Comparison of ENCODE assay signal across 11 cellular contexts in the genomic region with DNA sequence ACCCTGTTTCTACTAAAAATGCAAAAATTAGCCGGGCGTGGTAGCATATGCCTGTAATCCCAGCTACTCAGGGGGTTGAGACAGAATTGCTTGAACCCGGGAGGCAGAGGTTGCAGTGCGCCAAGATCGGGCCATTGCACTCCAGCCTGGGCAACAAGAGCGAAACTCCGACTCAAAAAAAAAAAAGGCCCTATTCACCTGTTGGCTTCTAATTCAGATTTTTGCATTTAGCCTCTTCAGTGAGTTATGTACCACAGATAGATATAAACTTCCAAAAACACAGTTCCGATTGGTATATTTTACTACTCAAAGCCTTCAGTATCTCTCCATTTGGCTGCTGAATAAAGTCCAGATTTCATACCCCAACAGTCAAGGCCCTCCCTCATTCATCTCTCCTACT. TPM values are rescaled to one million over a fixed set of nuclear protein-coding genes. Genes with fewer than 3 reads are reported as not detected.
DNase-seq lines count a peak whose midpoint lies in the region; ATAC-seq and TF ChIP-seq lines count a peak whose summit lies in the region.
"Had no signal": no experiment of that assay in that cellular context is flagged by ENCODE, and none has a peak within 500 bp of the region (broad histone marks: within the 10 kb centered on the region; RNA-seq: fewer than 3 reads in every experiment).

No MANE protein-coding gene starts in this region.

- H2AFZ ChIP-seq in OCI-LY1 (ENCODE audit: low read length): no peak overlapping the region
- H2AFZ ChIP-seq: GM23248 had no signal

- intact Hi-C loops in colonic mucosa (cut with DNase I): no loop called here
- intact Hi-C loops in spleen (cut with DNase I; ENCODE audit: low total_unique reads): loop anchor here (10.0 kb wide), 2 partner anchors 181 to 189 kb away; no protein-coding TSS in a partner anchor

- DNase-seq in HL-60 (ENCODE audit: low read depth in 1 of 2, low spot score in 1 of 2) (no peak), colonic mucosa (no peak), COLO829 (ENCODE audit: low spot score) (no peak), spleen (no peak), SW 1271 (lab: John Stamatoyannopoulos, UW) (no peak)
- DNase-seq: DND-41, GM23248 had no signal

- TF ChIP-seq CTCF in HL-60 (IDR thresholded peaks at IDR 0.05; ENCODE audit: insufficient read depth, low read length) (no peak), OCI-LY1 (IDR thresholded peaks at IDR 0.05; ENCODE audit: low read length) (no peak), colonic mucosa (IDR thresholded peaks at IDR 0.05) (no peak), spleen (IDR thresholded peaks at IDR 0.05 in 8 of 11, conservative IDR thresholded peaks at IDR 0.05 in 3 of 11) (no peak)

- H3K9me3 ChIP-seq in OCI-LY1 (ENCODE audit: low read length) (no peaks in the 10 kb centered on the region), colonic mucosa (no peaks in the 10 kb centered on the region), spleen (no peaks in the 10 kb centered on the region)
- H3K9me3 ChIP-seq: A549 had no signal

- no peak for ATAC-seq in GM18498 (IDR thresholded peaks at IDR 0.05; ENCODE audit: unreplicated experiment)
- ATAC-seq: HCT116 had no signal

- no peaks in the 10 kb centered on the region for H3K79me2 ChIP-seq in OCI-LY1 (ENCODE audit: insufficient read depth, low read length)

- no peak overlapping the region for H3K4me2 ChIP-seq in OCI-LY1 (ENCODE audit: low read length)

- H3F3A ChIP-seq in OCI-LY1 (ENCODE audit: insufficient read depth, low read length): no peaks in the 10 kb centered on the region

- H4K20me1 ChIP-seq in OCI-LY1 (ENCODE audit: insufficient read depth, low read length): no peaks in the 10 kb centered on the region

- 94 to 98% (median 97%) methylated on average over 8 of the region's 8 CpGs for WGBS in spleen, 5 donors

- no peak overlapping the region for H3K9ac ChIP-seq in OCI-LY1 (ENCODE audit: low read length)
- H3K9ac ChIP-seq in colonic mucosa (ENCODE audit: low read depth in 2 of 2, low read length in 2 of 2): peak overlapping the region in 1 of 2 donors; percentile 4
- H3K9ac ChIP-seq: GM23248 had no signal

- H3K4me3 ChIP-seq in HL-60 (replicated peaks; ENCODE audit: insufficient read depth, low read length) (no peak overlapping the region), OCI-LY1 (ENCODE audit: low read depth, low read length, poor library complexity, severe bottlenecking) (no peak overlapping the region), colonic mucosa (no peak overlapping the region), spleen (no peak overlapping the region)
- H3K4me3 ChIP-seq: A549, GM23248 had no signal

- H3K36me3 ChIP-seq in OCI-LY1 (ENCODE audit: insufficient read depth, low read length) (no peaks in the 10 kb centered on the region), colonic mucosa (no peaks in the 10 kb centered on the region), spleen (no peaks in the 10 kb centered on the region)

- 0 out of 2 replicates have a peak overlapping the region, but pooled peaks have one; percentile 10 for H3K27ac ChIP-seq in HL-60 (replicated peaks)
- peak overlapping the region; percentile 51 for H3K27ac ChIP-seq in OCI-LY1 (ENCODE audit: low read depth, low read length, poor library complexity, severe bottlenecking)
- peak overlapping the region; percentile 37 for H3K27ac ChIP-seq in colonic mucosa
- peak overlapping the region in 3 of 8 donors; percentile 32 to 42 (median 38) for H3K27ac ChIP-seq in spleen
- H3K27ac ChIP-seq: A549, GM23248 had no signal

- H3K27me3 ChIP-seq in HL-60 (ENCODE audit: insufficient read depth, poor library complexity, severe bottlenecking): no peaks in the 10 kb centered on the region
- H3K27me3 ChIP-seq in OCI-LY1 (ENCODE audit: insufficient read depth, low read length): no peaks in the 10 kb centered on the region
- no peaks in the 10 kb centered on the region for H3K27me3 ChIP-seq in colonic mucosa
- H3K27me3 ChIP-seq in spleen (replicated peaks in 1 of 7): no peaks in the 10 kb centered on the region

- H3K4me1 ChIP-seq in OCI-LY1 (ENCODE audit: insufficient read depth, low read length, severe bottlenecking) (peaks cover 36% of the 10 kb centered on the region), colonic mucosa (peaks cover 5% of the 10 kb centered on the region), spleen (peaks cover 11 to 81% (median 54%) of the 10 kb centered on the region in 6 donors)

- no peak for TF ChIP-seq POLR2A in spleen (IDR thresholded peaks at IDR 0.05)

- H3K9me2 ChIP-seq in OCI-LY1 (ENCODE audit: low read depth, low read length): no peaks in the 10 kb centered on the region

RNA-seq across cellular contexts. Expression of gene POU2F1, which starts 42.7 kb away (rescaled TPM):
- 10 to 100 TPM; 16.4 to 24.4 TPM for total RNA-seq in colonic mucosa
- total RNA-seq in spleen: 10 to 100 TPM; 23.5 to 60.3 (median 31.5) TPM
- 1 to 10 TPM; 1.8 to 3.1 (median 2.6) TPM for polyA plus RNA-seq in spleen
